29 cellular contexts compared by ENCODE assay signal in genomic region chr4:128232719-128233118, GRCh38.
"Had no signal": no experiment of that assay in that cellular context is flagged by ENCODE, and none has a peak within 500 bp of the region (broad histone marks: within the 10 kb centered on the region; RNA-seq: fewer than 3 reads in every experiment).

No MANE protein-coding gene starts in this region.

- ATAC-seq: natural killer cell; psoas muscle; right lobe of liver; stimulated activated naive B cell treated with anti-CD40 and anti-IgM and Interleukin-4, amounts not matched to agents 10 μg/mL and 1 μg/mL and 100 μg/mL, for 72 hours; stimulated activated naive CD8-positive, alpha-beta T cell treated with anti-CD3 and anti-CD28 coated beads, Interleukin-15, Interleukin-2, amounts not matched to agents 100 U/mL and 50 U/mL, for 24 hours had no signal

- H3K4me3 ChIP-seq: left ventricle myocardium inferior, lung, neural progenitor cell, psoas muscle, right atrium auricular region, right lobe of liver, stomach, testis, thyroid gland, transverse colon, upper lobe of left lung, vagina had no signal

- H3K9me3 ChIP-seq: left ventricle myocardium inferior, neutrophil, psoas muscle, right atrium auricular region, right lobe of liver, stomach, testis, thyroid gland, transverse colon, upper lobe of left lung, vagina had no signal

- H3K4me1 Mint-ChIP-seq: immature natural killer cell, natural killer cell had no signal

- H3K27me3 ChIP-seq: neural progenitor cell, neutrophil, right atrium auricular region, right lobe of liver, stomach, testis, thyroid gland, transverse colon, upper lobe of left lung, vagina had no signal

- DNase-seq: hypothalamus; immature natural killer cell; kidney; left ventricle myocardium inferior; mesendoderm; naive B cell; natural killer cell; nephron progenitor cell; occipital lobe; psoas muscle; right lobe of liver; stimulated activated CD4-positive, alpha-beta T cell treated with anti-CD3 and anti-CD28 coated beads, Interleukin-12 subunit alpha, Interleukin-12 subunit beta, amount 100 ng/mL, for 4 hours; stimulated activated CD4-positive, alpha-beta T cell treated with anti-CD3 and anti-CD28 coated beads, Interleukin-15, amount 100 ng/mL, for 24 hours; stimulated activated CD4-positive, alpha-beta T cell treated with anti-CD3 and anti-CD28 coated beads, Interleukin-2, amount 100 ng/mL, for 24 hours; stimulated activated CD4-positive, alpha-beta T cell treated with anti-CD3 and anti-CD28 coated beads, Interleukin-4, amount 100 ng/mL, for 1 hour; stimulated activated naive B cell treated with anti-CD40 and anti-IgM and Interleukin-4, amounts not matched to agents 10 μg/mL and 1 μg/mL and 100 μg/mL, for 72 hours; stimulated activated naive CD8-positive, alpha-beta T cell treated with anti-CD3 and anti-CD28 coated beads, Interleukin-15, Interleukin-2, amounts not matched to agents 100 U/mL and 50 U/mL, for 24 hours; stomach; testis; thyroid gland; transverse colon; upper lobe of left lung had no signal

- H3K27me3 Mint-ChIP-seq: stimulated activated naive B cell treated with anti-CD40 and anti-IgM and Interleukin-4, amounts not matched to agents 10 μg/mL and 1 μg/mL and 100 μg/mL, for 72 hours had no signal

- H3K27ac Mint-ChIP-seq: immature natural killer cell; mesothelial cell of epicardium; naive B cell; natural killer cell; nephron progenitor cell; neural progenitor cell; stimulated activated naive B cell treated with anti-CD40 and anti-IgM and Interleukin-4, amounts not matched to agents 10 μg/mL and 1 μg/mL and 100 μg/mL, for 72 hours had no signal

- H3K4me1 ChIP-seq: left ventricle myocardium inferior, psoas muscle, right atrium auricular region, right lobe of liver, stomach, testis, thyroid gland, transverse colon, upper lobe of left lung had no signal

- H3K36me3 Mint-ChIP-seq: immature natural killer cell, mesothelial cell of epicardium, naive B cell, natural killer cell, neural progenitor cell had no signal

- H3K9me3 Mint-ChIP-seq: immature natural killer cell, natural killer cell had no signal

- H3K4me3 Mint-ChIP-seq: immature natural killer cell; mesothelial cell of epicardium; naive B cell; natural killer cell; nephron progenitor cell; neural progenitor cell; stimulated activated naive B cell treated with anti-CD40 and anti-IgM and Interleukin-4, amounts not matched to agents 10 μg/mL and 1 μg/mL and 100 μg/mL, for 72 hours had no signal

- H3K36me3 ChIP-seq: left ventricle myocardium inferior, neural progenitor cell, neutrophil, right atrium auricular region, right lobe of liver, stomach, thyroid gland, transverse colon, upper lobe of left lung, vagina had no signal

- H3K27ac ChIP-seq: left ventricle myocardium inferior, neural progenitor cell, neutrophil, parathyroid adenoma, psoas muscle, right atrium auricular region, right lobe of liver, stomach, testis, thyroid gland, transverse colon, upper lobe of left lung, vagina had no signal
